In genomic region chr18:11392292-11392691, GRCh38 we compare ENCODE assay signal across 21 cellular contexts.
DNase-seq lines count a peak whose midpoint lies in the region; ATAC-seq and TF ChIP-seq lines count a peak whose summit lies in the region.
"Had no signal": no experiment of that assay in that cellular context is flagged by ENCODE, and none has a peak within 500 bp of the region (broad histone marks: within the 10 kb centered on the region; RNA-seq: fewer than 3 reads in every experiment).

No MANE protein-coding gene starts in this region.

- no peaks in the 10 kb centered on the region for H3K36me3 Mint-ChIP-seq in H9 (ENCODE audit: insufficient read depth in 1 of 3, low read depth in 3 of 3)
- H3K36me3 Mint-ChIP-seq in endodermal cell (ENCODE audit: low read depth) = no peaks in the 10 kb centered on the region
- no peaks in the 10 kb centered on the region for H3K36me3 Mint-ChIP-seq in activated CD4-positive, alpha-beta T cell treated with anti-CD3 and anti-CD28 coated beads, Interleukin-2, amount 10 ng/mL, durations not matched to agents 7 days and 5 days (ENCODE audit: low read depth)
- H3K36me3 Mint-ChIP-seq: activated CD4-positive, alpha-beta memory T cell treated with anti-CD3 and anti-CD28 coated beads for 36 hours; activated naive CD8-positive, alpha-beta T cell had no signal

- H3K4me3 Mint-ChIP-seq in H9 (no peak overlapping the region), endodermal cell (no peak overlapping the region)
- no peak overlapping the region for H3K4me3 Mint-ChIP-seq in activated CD4-positive, alpha-beta T cell treated with anti-CD3 and anti-CD28 coated beads, Interleukin-2, amount 10 ng/mL, durations not matched to agents 7 days and 5 days
- H3K4me3 Mint-ChIP-seq: activated CD4-positive, alpha-beta memory T cell treated with anti-CD3 and anti-CD28 coated beads for 36 hours; activated naive CD8-positive, alpha-beta T cell had no signal

- H3K9ac ChIP-seq in H9 (ENCODE audit: extremely low read depth, insufficient read length, low read length) (no peak overlapping the region), endodermal cell (ENCODE audit: extremely low read depth, low read length, poor library complexity, severe bottlenecking) (no peak overlapping the region)

- no peak overlapping the region for H4K8ac ChIP-seq in H9 (replicated peaks; ENCODE audit: insufficient read length, low read depth, low read length)

- H2BK5ac ChIP-seq in H9 (ENCODE audit: insufficient read length, low read length) = no peak overlapping the region

- DNase-seq in H9 (peak; percentile 66), OCI-M1 (lab: John Stamatoyannopoulos, UW) (peak; percentile 33), endodermal cell (peak; percentile 66), renal cortical epithelial cell (ENCODE audit: low read depth) (peak; percentile 62)
- no peak for DNase-seq in activated CD4-positive, alpha-beta T cell treated with anti-CD3 and anti-CD28 coated beads, Interleukin-2, amount 10 ng/mL, durations not matched to agents 7 days and 5 days
- DNase-seq: activated CD4-positive, alpha-beta memory T cell treated with anti-CD3 and anti-CD28 coated beads for 36 hours; activated T-cell treated with anti-CD3 and anti-CD28 coated beads, Interleukin-2, amount 50 U/mL, for 48 hours; DMS79; hypothalamus; left ventricle myocardium superior; NCI-H146; NCI-H446 treated with DMSO at 0.1 percent for 48 hours; pancreas; small intestine; SW 1271; tibial artery had no signal

- no peak overlapping the region for H2AFZ ChIP-seq in H9 (ENCODE audit: low read length)

- H2BK15ac ChIP-seq in H9 (ENCODE audit: low read depth, low read length) = no peak overlapping the region

- no peak for TF ChIP-seq CTCF in H9 (conservative IDR thresholded peaks at IDR 0.05)
- no peak for TF ChIP-seq CTCF in endodermal cell (conservative IDR thresholded peaks at IDR 0.05)

- no peaks in the 10 kb centered on the region for H3K9me3 ChIP-seq in H9 (ENCODE audit: control insufficient read depth, low read depth, low read length)
- H3K9me3 ChIP-seq in endodermal cell (ENCODE audit: control insufficient read depth, low read length) = no peaks in the 10 kb centered on the region
- H3K9me3 ChIP-seq: pancreas, tibial artery had no signal

- no peak overlapping the region for H3K4me2 ChIP-seq in H9 (ENCODE audit: insufficient read depth, insufficient read length, low read length)

- ATAC-seq in HG03432 (IDR thresholded peaks at IDR 0.05; ENCODE audit: unreplicated experiment) (no peak), GM19463 (IDR thresholded peaks at IDR 0.05; ENCODE audit: unreplicated experiment) (no peak)
- ATAC-seq: Panc1, pancreas had no signal

- no CpG with 5 or more reads among the region's 6 CpGs for WGBS in H9 (ENCODE audit: extremely low coverage, insufficient read length, low lambda C conversion rate)
- 66 to 76% methylated on average over 5 to 6 of the region's 6 CpGs for WGBS in endodermal cell (ENCODE audit: insufficient coverage in 1 of 2, insufficient read length in 1 of 2), 2 experiments

- no peaks in the 10 kb centered on the region for H3K79me2 ChIP-seq in H9 (ENCODE audit: insufficient read depth, low read length)

- H2BK120ac ChIP-seq in H9 (ENCODE audit: low read depth, low read length, poor library complexity, severe bottlenecking) = no peak overlapping the region

- H3K56ac ChIP-seq in H9 (ENCODE audit: insufficient read length, low read depth, low read length) = no peak overlapping the region

- H3K9me3 Mint-ChIP-seq in H9 (no peaks in the 10 kb centered on the region), endodermal cell (no peaks in the 10 kb centered on the region)
- H3K9me3 Mint-ChIP-seq in activated CD4-positive, alpha-beta T cell treated with anti-CD3 and anti-CD28 coated beads, Interleukin-2, amount 10 ng/mL, durations not matched to agents 7 days and 5 days = no peaks in the 10 kb centered on the region
- H3K9me3 Mint-ChIP-seq: activated CD4-positive, alpha-beta memory T cell treated with anti-CD3 and anti-CD28 coated beads for 36 hours had no signal

- no peak overlapping the region for H3T11ph ChIP-seq in H9 (ENCODE audit: low read length)

- no peak overlapping the region for H3K14ac ChIP-seq in H9 (ENCODE audit: insufficient read depth, low read length)

- no peak overlapping the region for H2BK12ac ChIP-seq in H9 (ENCODE audit: insufficient read length, low read depth, low read length)

- H3K27ac ChIP-seq in H9 (ENCODE audit: insufficient read length, low read depth, low read length) (no peak overlapping the region), endodermal cell (ENCODE audit: low read depth, low read length) (no peak overlapping the region)
- H3K27ac ChIP-seq: cardiac muscle cell, pancreas, tibial artery had no signal

- H3K27me3 Mint-ChIP-seq in H9 (ENCODE audit: low read depth) (no peaks in the 10 kb centered on the region), endodermal cell (ENCODE audit: insufficient read depth) (no peaks in the 10 kb centered on the region)
- peaks cover 2% of the 10 kb centered on the region for H3K27me3 Mint-ChIP-seq in activated CD4-positive, alpha-beta T cell treated with anti-CD3 and anti-CD28 coated beads, Interleukin-2, amount 10 ng/mL, durations not matched to agents 7 days and 5 days
- H3K27me3 Mint-ChIP-seq: activated CD4-positive, alpha-beta memory T cell treated with anti-CD3 and anti-CD28 coated beads for 36 hours had no signal

- no peak overlapping the region for H4K5ac ChIP-seq in H9 (ENCODE audit: insufficient read length, low read depth, low read length)

- H3K36me3 ChIP-seq in endodermal cell (ENCODE audit: control insufficient read depth, insufficient read depth, low read length) = no peaks in the 10 kb centered on the region
- H3K36me3 ChIP-seq: cardiac muscle cell, pancreas, tibial artery had no signal

- H3K18ac ChIP-seq in H9 (ENCODE audit: insufficient read length, low read depth, low read length) = no peak overlapping the region

- H3K79me1 ChIP-seq in H9 (ENCODE audit: insufficient read depth, low read depth, low read length, poor library complexity, severe bottlenecking) = no peaks in the 10 kb centered on the region

- no peak overlapping the region for H2AK5ac ChIP-seq in H9 (ENCODE audit: insufficient read length, low read length)

- no peaks in the 10 kb centered on the region for H3K4me1 ChIP-seq in H9 (ENCODE audit: insufficient read depth, low read length)
- H3K4me1 ChIP-seq in endodermal cell (ENCODE audit: control insufficient read depth, insufficient read depth, low read length) = peaks cover 3% of the 10 kb centered on the region
- H3K4me1 ChIP-seq: pancreas, tibial artery had no signal

- H3K4me3 ChIP-seq in endodermal cell (ENCODE audit: low read length) = no peak overlapping the region
- H3K4me3 ChIP-seq: cardiac muscle cell, pancreas, tibial artery had no signal

- POLR2A ChIA-PET in activated CD4-positive, alpha-beta T cell treated with anti-CD3 and anti-CD28 coated beads, Interleukin-2, amount 10 ng/mL, durations not matched to agents 7 days and 5 days (lab: Charles Lee) = no interaction called here

- no peaks in the 10 kb centered on the region for H4K20me1 ChIP-seq in H9 (ENCODE audit: control insufficient read depth, insufficient read depth, insufficient read length)

- no peaks in the 10 kb centered on the region for H3K23me2 ChIP-seq in H9 (ENCODE audit: insufficient read length, low read depth, low read length, poor library complexity, severe bottlenecking)

- H2BK20ac ChIP-seq in H9 (ENCODE audit: low read depth, low read length, poor library complexity, severe bottlenecking) = no peak overlapping the region

- H3K27ac Mint-ChIP-seq in H9 (no peak overlapping the region), endodermal cell (no peak overlapping the region)
- H3K27ac Mint-ChIP-seq in activated CD4-positive, alpha-beta T cell treated with anti-CD3 and anti-CD28 coated beads, Interleukin-2, amount 10 ng/mL, durations not matched to agents 7 days and 5 days = no peak overlapping the region
- H3K27ac Mint-ChIP-seq: activated CD4-positive, alpha-beta memory T cell treated with anti-CD3 and anti-CD28 coated beads for 36 hours; activated naive CD8-positive, alpha-beta T cell had no signal

- CTCF ChIA-PET in activated CD4-positive, alpha-beta T cell treated with anti-CD3 and anti-CD28 coated beads, Interleukin-2, amount 10 ng/mL, durations not matched to agents 7 days and 5 days (lab: Charles Lee) = no interaction called here

- peaks cover 12 to 20% of the 10 kb centered on the region in 2 experiments for H3K4me1 Mint-ChIP-seq in H9
- H3K4me1 Mint-ChIP-seq in endodermal cell = peaks cover 9% of the 10 kb centered on the region
- H3K4me1 Mint-ChIP-seq in activated CD4-positive, alpha-beta T cell treated with anti-CD3 and anti-CD28 coated beads, Interleukin-2, amount 10 ng/mL, durations not matched to agents 7 days and 5 days = no peaks in the 10 kb centered on the region

- no peak overlapping the region for H4K91ac ChIP-seq in H9 (ENCODE audit: insufficient read length, low read depth, low read length)

- H3K4ac ChIP-seq in H9 (ENCODE audit: low read depth, low read length) = no peak overlapping the region

- H3K27me3 ChIP-seq in H9 (ENCODE audit: insufficient read depth, low read length) (no peaks in the 10 kb centered on the region), endodermal cell (ENCODE audit: control insufficient read depth, insufficient read depth, low read length, poor library complexity, severe bottlenecking) (no peaks in the 10 kb centered on the region)
- H3K27me3 ChIP-seq: cardiac muscle cell, pancreas, tibial artery had no signal

- no peak overlapping the region for H3K23ac ChIP-seq in H9 (ENCODE audit: insufficient read length, low read depth, low read length)
